ENCODE assay signal across 17 cellular contexts in genomic region chr22:48004038-48004437, GRCh38.
DNase-seq lines count a peak whose midpoint lies in the region; TF ChIP-seq lines count a peak whose summit lies in the region.
"Had no signal": no experiment of that assay in that cellular context is flagged by ENCODE, and none has a peak within 500 bp of the region (broad histone marks: within the 10 kb centered on the region; RNA-seq: fewer than 3 reads in every experiment).

No MANE protein-coding gene starts in this region.

- no peak overlapping the region for H3T11ph ChIP-seq in H9 (ENCODE audit: low read length)

- H3K36me3 Mint-ChIP-seq in H9 (ENCODE audit: insufficient read depth in 1 of 3, low read depth in 3 of 3): no peaks in the 10 kb centered on the region; a peak in 1 of 7 replicates
- H3K36me3 Mint-ChIP-seq in mesothelial cell of epicardium: no peaks in the 10 kb centered on the region

- H4K5ac ChIP-seq in H9 (ENCODE audit: insufficient read length, low read depth, low read length): no peak overlapping the region

- no peak overlapping the region for H2BK15ac ChIP-seq in H9 (ENCODE audit: low read depth, low read length)

- no peaks in the 10 kb centered on the region for H3K23me2 ChIP-seq in H9 (ENCODE audit: insufficient read length, low read depth, low read length, poor library complexity, severe bottlenecking)

- no peak overlapping the region for H3K4me3 Mint-ChIP-seq in H9
- no peak overlapping the region for H3K4me3 Mint-ChIP-seq in mesothelial cell of epicardium

- H4K20me1 ChIP-seq in H9 (ENCODE audit: control insufficient read depth, insufficient read depth, insufficient read length) (no peaks in the 10 kb centered on the region), OCI-LY7 (ENCODE audit: insufficient read depth, low read length) (no peaks in the 10 kb centered on the region)

- DNase-seq in COLO668 (lab: John Stamatoyannopoulos, UW; ENCODE audit: unreplicated experiment) (peak; percentile 27), H9 (no peak), OCI-LY7 (ENCODE audit: low spot score) (no peak), left kidney (ENCODE audit: low read depth, low spot score) (peak; percentile 43), HUDEP-2 (lab: John Stamatoyannopoulos, UW; ENCODE audit: unreplicated experiment in 76 of 76) (no peak), mesothelial cell of epicardium (ENCODE audit: low spot score in 2 of 2, unreplicated experiment in 2 of 2) (no peak), NCI-H1048 (lab: John Stamatoyannopoulos, UW) (no peak)
- DNase-seq: AML-193, DMS79, H7, IMR-90, NCI-H1105, NCI-H1694 treated with DMSO at 0.1 percent for 48 hours, NCI-H2107, NCI-H510A had no signal

- H2AFZ ChIP-seq in H9 (ENCODE audit: low read length) (no peak overlapping the region), OCI-LY7 (ENCODE audit: low read length) (no peak overlapping the region)

- POLR2A ChIA-PET in OCI-LY7 (lab: Charles Lee): no interaction called here

- intact Hi-C loops in OCI-LY7 (cut with micrococcal nuclease; ENCODE audit: unreplicated experiment): no loop called here

- H3K4me1 ChIP-seq in H9 (ENCODE audit: insufficient read depth, low read length) (no peaks in the 10 kb centered on the region; the same call in 1 of the 2 replicates), OCI-LY7 (ENCODE audit: insufficient read depth, low read length, poor library complexity, severe bottlenecking) (peaks cover 6% of the 10 kb centered on the region)

- no peaks in the 10 kb centered on the region for H3K27me3 ChIP-seq in H9 (ENCODE audit: insufficient read depth, low read length)

- H3K27ac Mint-ChIP-seq in H9 (no peak overlapping the region), mesothelial cell of epicardium (no peak overlapping the region)

- TF ChIP-seq CTCF in H9 (conservative IDR thresholded peaks at IDR 0.05) (peak; percentile 30; the same call in 1 of the 3 replicates), OCI-LY7 (conservative IDR thresholded peaks at IDR 0.05; ENCODE audit: low read length) (peak; percentile 72), mesothelial cell of epicardium (IDR thresholded peaks at IDR 0.05; ENCODE audit: unreplicated experiment) (no peak)

- H2BK12ac ChIP-seq in H9 (ENCODE audit: insufficient read length, low read depth, low read length): no peak overlapping the region

- H3K9me3 Mint-ChIP-seq in H9: peaks cover 0 to 49% of the 10 kb centered on the region in 2 experiments; a peak in 2 of 5 replicates
- peaks cover 32% of the 10 kb centered on the region for H3K9me3 Mint-ChIP-seq in mesothelial cell of epicardium

- no CpG with 5 or more reads among the region's 6 CpGs for WGBS in H9 (ENCODE audit: extremely low coverage, insufficient read length, low lambda C conversion rate)

- H3K27ac ChIP-seq in H9 (ENCODE audit: insufficient read length, low read depth, low read length) (no peak overlapping the region), OCI-LY7 (ENCODE audit: low read depth, low read length, poor library complexity, severe bottlenecking) (no peak overlapping the region)
- H3K27ac ChIP-seq: C4-2B, HL-60 had no signal

- no peak overlapping the region for H3K4me2 ChIP-seq in H9 (ENCODE audit: insufficient read depth, insufficient read length, low read length)
- peak overlapping the region; percentile 3; the same call in 1 of the 2 replicates for H3K4me2 ChIP-seq in OCI-LY7 (ENCODE audit: low read length)

- no peaks in the 10 kb centered on the region for H3K9me3 ChIP-seq in H9 (ENCODE audit: control insufficient read depth, low read depth, low read length)
- no peaks in the 10 kb centered on the region for H3K9me3 ChIP-seq in OCI-LY7 (ENCODE audit: low read length)

- no peak overlapping the region for H2BK20ac ChIP-seq in H9 (ENCODE audit: low read depth, low read length, poor library complexity, severe bottlenecking)

- no peak overlapping the region for H3K18ac ChIP-seq in H9 (ENCODE audit: insufficient read length, low read depth, low read length)

- BruUV-seq in OCI-LY7 (replicated peaks; lab: Mats Ljungman, UMichigan): no TSS peak

- H3K9ac ChIP-seq in H9 (ENCODE audit: extremely low read depth, insufficient read length, low read length): no peak overlapping the region

- H3K79me2 ChIP-seq in H9 (ENCODE audit: insufficient read depth, low read length): no peaks in the 10 kb centered on the region
- H3K79me2 ChIP-seq in OCI-LY7 (ENCODE audit: insufficient read depth, low read depth, low read length): no peaks in the 10 kb centered on the region

- no peaks in the 10 kb centered on the region for H3K36me3 ChIP-seq in OCI-LY7 (ENCODE audit: insufficient read depth, low read length)

- no peak overlapping the region for H4K8ac ChIP-seq in H9 (replicated peaks; ENCODE audit: insufficient read length, low read depth, low read length)

- H4K91ac ChIP-seq in H9 (ENCODE audit: insufficient read length, low read depth, low read length): no peak overlapping the region

- H3K4ac ChIP-seq in H9 (ENCODE audit: low read depth, low read length): no peak overlapping the region

- no peak overlapping the region for H3K14ac ChIP-seq in H9 (ENCODE audit: insufficient read depth, low read length)

- H3K56ac ChIP-seq in H9 (ENCODE audit: insufficient read length, low read depth, low read length): no peak overlapping the region

- no peak overlapping the region for H3K23ac ChIP-seq in H9 (ENCODE audit: insufficient read length, low read depth, low read length)

- no peak overlapping the region for H2BK5ac ChIP-seq in H9 (ENCODE audit: insufficient read length, low read length)

- H3K4me3 ChIP-seq in OCI-LY7 (ENCODE audit: low read depth, low read length, poor library complexity, severe bottlenecking): no peak overlapping the region

- CTCF ChIA-PET in OCI-LY7 (lab: Charles Lee; ENCODE audit: unreplicated experiment): interaction anchor here (0.5 to 1.2 kb wide), 4 partner anchors 93 to 374 kb away, joined by 3 read pairs; no protein-coding TSS in a partner anchor

- no peak overlapping the region for H2BK120ac ChIP-seq in H9 (ENCODE audit: low read depth, low read length, poor library complexity, severe bottlenecking)

- peaks cover 5 to 7% of the 10 kb centered on the region in 2 experiments for H3K4me1 Mint-ChIP-seq in H9
- no peaks in the 10 kb centered on the region for H3K4me1 Mint-ChIP-seq in mesothelial cell of epicardium

- H3K9me2 ChIP-seq in OCI-LY7 (ENCODE audit: insufficient read depth, low read length): no peaks in the 10 kb centered on the region

- H3K27me3 Mint-ChIP-seq in H9 (ENCODE audit: low read depth): peaks cover 3% of the 10 kb centered on the region; the same call in 1 of the 2 replicates
- H3K27me3 Mint-ChIP-seq in mesothelial cell of epicardium (ENCODE audit: low read depth): no peaks in the 10 kb centered on the region

- no peaks in the 10 kb centered on the region for H3K79me1 ChIP-seq in H9 (ENCODE audit: insufficient read depth, low read depth, low read length, poor library complexity, severe bottlenecking)

- H2AK5ac ChIP-seq in H9 (ENCODE audit: insufficient read length, low read length): no peak overlapping the region

Comparison
In these comparisons a context has a peak if more than half of its experiments do, and no peak if none do; other contexts are left out.
1. DNase-seq: peak in COLO668 (single experiment) and left kidney (single experiment); none in H9 (single experiment), OCI-LY7 (single experiment), HUDEP-2 (0 of 76), mesothelial cell of epicardium (0 of 2) and NCI-H1048 (single experiment).